Comparison of ENCODE assay signal across 8 cellular contexts in genomic region chr22:29040385-29041275, GRCh38. TPM values are rescaled to one million over a fixed set of nuclear protein-coding genes. Genes with fewer than 3 reads are reported as not detected.
DNase-seq lines count a peak whose midpoint lies in the region; ATAC-seq and TF ChIP-seq lines count a peak whose summit lies in the region.

No MANE protein-coding gene starts in this region.

- ATAC-seq in GM23338 (peak; percentile 91), HG03045 (IDR thresholded peaks at IDR 0.05; ENCODE audit: unreplicated experiment) (no peak)

- H3K9me2 ChIP-seq in GM23338 (ENCODE audit: insufficient read depth) = no peaks in the 10 kb centered on the region

- H3K36me3 ChIP-seq in GM23338 (ENCODE audit: insufficient read depth) = peaks cover 10% of the 10 kb centered on the region; the same call in 1 of the 2 replicates

- H3K4me1 ChIP-seq in GM23338 (ENCODE audit: insufficient read depth) = no peaks in the 10 kb centered on the region

- no peaks in the 10 kb centered on the region for H3K27me3 ChIP-seq in GM23338 (ENCODE audit: insufficient read depth)

- peaks cover 21% of the 10 kb centered on the region; the same call in 2 of the 3 replicates for H3K36me3 Mint-ChIP-seq in GM23338 (ENCODE audit: low read depth)

- H3K27me3 Mint-ChIP-seq in GM23338 (ENCODE audit: insufficient read depth, low read depth, poor library complexity) = peaks cover 5% of the 10 kb centered on the region

- DNase-seq in AG09309 (ENCODE audit: low read depth) (peak; percentile 79), GM23338 (ENCODE audit: low spot score) (peak; percentile 88), NCI-H524 (lab: John Stamatoyannopoulos, UW) (peak; percentile 33 to 79), ecto neural progenitor cell (ENCODE audit: low spot score) (peak; percentile 70), lung microvascular endothelial cell (ENCODE audit: low read depth in 2 of 2) (peak; percentile 88 to 89)
- peak; percentile 12 to 64 for DNase-seq in activated CD4-positive, alpha-beta T cell treated with anti-CD3 and anti-CD28 coated beads, Interleukin-2, amount 50 U/mL, for 24 hours (ENCODE audit: low read depth in 1 of 2, low spot score in 1 of 2)
- DNase-seq in stimulated activated CD8-positive, alpha-beta memory T cell treated with anti-CD3 and anti-CD28 coated beads, Interleukin-12 subunit alpha, Interleukin-12 subunit beta, amount 100 ng/mL, for 4 hours (ENCODE audit: low read depth) = peak; percentile 17

- no peak overlapping the region for H3K4me2 ChIP-seq in GM23338

- no peak overlapping the region for H3K4me3 ChIP-seq in AG09309 (ENCODE audit: control insufficient read depth, low read depth, low read length)
- H3K4me3 ChIP-seq in GM23338 = no peak overlapping the region

- TF ChIP-seq CTCF in AG09309 (IDR thresholded peaks at IDR 0.05; ENCODE audit: control insufficient read depth, insufficient read depth, low read depth, low read length, missing control alignments) (peak; percentile 89), GM23338 (conservative IDR thresholded peaks at IDR 0.05; ENCODE audit: low read depth in 2 of 2) (peak; percentile 94 to 99)

- no peak overlapping the region for H2AFZ ChIP-seq in GM23338

- no peaks in the 10 kb centered on the region for H3K9me3 Mint-ChIP-seq in GM23338

- H4K20me1 ChIP-seq in GM23338 (replicated peaks; ENCODE audit: insufficient read depth) = no peaks in the 10 kb centered on the region; the same call in 1 of the 2 replicates

- H3F3A ChIP-seq in GM23338 (replicated peaks; ENCODE audit: low read depth) = no peaks in the 10 kb centered on the region

- peaks cover 3% of the 10 kb centered on the region; the same call in 1 of the 3 replicates for H3K4me1 Mint-ChIP-seq in GM23338

- H3K27ac Mint-ChIP-seq in GM23338 = no peak overlapping the region

- peaks cover 39% of the 10 kb centered on the region for H3K79me2 ChIP-seq in GM23338 (replicated peaks; ENCODE audit: insufficient read depth)

- no peak overlapping the region for H3K4me3 Mint-ChIP-seq in GM23338

- 0 out of 2 replicates have a peak overlapping the region, but pooled peaks have one; percentile 15 for H3K27ac ChIP-seq in GM23338 (ENCODE audit: low read depth)

TF ChIP-seq in GM23338, 12 proteins besides CTCF, POLR2A, EP300 and RAD21 (continues in another document):
- TF ChIP-seq POLR2AphosphoS5 (IDR thresholded peaks at IDR 0.05; ENCODE audit: low read depth) (no peak), STAT1 (IDR thresholded peaks at IDR 0.05; ENCODE audit: unreplicated experiment) (no peak), CREB1 (CRISPR knock-in tag; IDR thresholded peaks at IDR 0.05; ENCODE audit: low read depth) (no peak), ETS1 (IDR thresholded peaks at IDR 0.05) (no peak), EZH2phosphoT487 (IDR thresholded peaks at IDR 0.05; ENCODE audit: unreplicated experiment) (no peak), JUNB (IDR thresholded peaks at IDR 0.05; ENCODE audit: unreplicated experiment) (no peak), ZNF331 (CRISPR knock-in tag; IDR thresholded peaks at IDR 0.05; ENCODE audit: low read depth) (no peak), REST (IDR thresholded peaks at IDR 0.05; ENCODE audit: unreplicated experiment) (no peak)

RNA-seq across cellular contexts. Expression of gene C22orf31, which starts 21.0 kb away (rescaled TPM):
- not detected in 2 replicates for total RNA-seq in GM23338 (2014; rRNA removed; shearing (Covaris generic))
- polyA plus RNA-seq in GM23338 (2016; fragmentation: Nextera tagmentation; extraction: Ambion mirVana) = 0.36 TPM in 1 of 2 replicates, not detected in the other
- not detected in 2 replicates for total RNA-seq in lung microvascular endothelial cell

RNA-seq across cellular contexts. Expression of gene KREMEN1, which starts 32.2 kb away (rescaled TPM):
- total RNA-seq in GM23338 (2014; rRNA removed; shearing (Covaris generic)) = 3.4 and 3.8 TPM in 2 replicates
- 1.8 and 2.6 TPM in 2 replicates for polyA plus RNA-seq in GM23338 (2016; fragmentation: Nextera tagmentation; extraction: Ambion mirVana)
- 0.20 and 0.22 TPM in 2 replicates for total RNA-seq in lung microvascular endothelial cell

Comparison
In these comparisons a context has a peak if more than half of its experiments do, and no peak if none do; other contexts are left out.
1. DNase-seq: peak in every context shown above with its lines; median percentile 88 in lung microvascular endothelial cell; 88 in GM23338; 79 in AG09309; 70 in ecto neural progenitor cell; 56 in NCI-H524; 38 in activated CD4-positive, alpha-beta T cell treated with anti-CD3 and anti-CD28 coated beads, Interleukin-2, amount 50 U/mL, for 24 hours; 17 in stimulated activated CD8-positive, alpha-beta memory T cell treated with anti-CD3 and anti-CD28 coated beads, Interleukin-12 subunit alpha, Interleukin-12 subunit beta, amount 100 ng/mL, for 4 hours.